In genomic region chr2:55168221-55169154, GRCh38 we compare ENCODE assay signal across 8 cellular contexts.
DNase-seq lines count a peak whose midpoint lies in the region; ATAC-seq and TF ChIP-seq lines count a peak whose summit lies in the region.

No MANE protein-coding gene starts in this region.

- no peak overlapping the region for H3K27ac ChIP-seq in DOHH2 (ENCODE audit: low read depth, low read length)

- no peak overlapping the region for H3K4me3 Mint-ChIP-seq in activated CD8-positive, alpha-beta T cell treated with anti-CD3 and anti-CD28 coated beads, Interleukin-2, amount 10 ng/mL, durations not matched to agents 7 days and 5 days

- H3K9me2 ChIP-seq in DOHH2 (replicated peaks; ENCODE audit: control insufficient read depth, low read length) = no peaks in the 10 kb centered on the region

- no peaks in the 10 kb centered on the region for H3K27me3 Mint-ChIP-seq in activated CD8-positive, alpha-beta T cell treated with anti-CD3 and anti-CD28 coated beads, Interleukin-2, amount 10 ng/mL, durations not matched to agents 7 days and 5 days (ENCODE audit: low read depth)

- no peaks in the 10 kb centered on the region for H3K79me2 ChIP-seq in DOHH2 (ENCODE audit: control insufficient read depth, low read length)

- peak; percentile 75 for TF ChIP-seq CTCF in DOHH2 (IDR thresholded peaks at IDR 0.05; ENCODE audit: low read depth, low read length, poor library complexity, severe bottlenecking)
- TF ChIP-seq CTCF in foreskin fibroblast (IDR thresholded peaks at IDR 0.05; ENCODE audit: low read depth, low read length) = peak; percentile 55

- H3K4me3 ChIP-seq in DOHH2 (ENCODE audit: low read length) (no peak overlapping the region), foreskin fibroblast (ENCODE audit: low read depth in 1 of 2, low read length in 2 of 2) (peak overlapping the region in 1 of 2 donors; percentile 4)

- no peaks in the 10 kb centered on the region for H3K36me3 Mint-ChIP-seq in activated CD8-positive, alpha-beta T cell treated with anti-CD3 and anti-CD28 coated beads, Interleukin-2, amount 10 ng/mL, durations not matched to agents 7 days and 5 days (ENCODE audit: low read depth)

- POLR2A ChIA-PET in HEK293T (lab: Yijun Ruan, JAX) = interaction anchor here (1.1 to 1.4 kb wide), 2 partner anchors 47 to 118 kb away, joined by 4 to 6 read pairs; partner anchors contain the start of gene RTN4
- POLR2A ChIA-PET in activated CD8-positive, alpha-beta T cell treated with anti-CD3 and anti-CD28 coated beads, Interleukin-2, amount 10 ng/mL, durations not matched to agents 7 days and 5 days (lab: Charles Lee) = no interaction called here

- DNase-seq in HEK293T (ENCODE audit: extremely low spot score) (peak; percentile 54), NCI-H345 (lab: John Stamatoyannopoulos, UW) (peak; percentile 44), foreskin fibroblast (peak; percentile 67 to 88), nucleus accumbens (lab: John Stamatoyannopoulos, UW) (peak in 47 of 56 donors; percentile 29 to 88 (median 64))
- DNase-seq in activated CD8-positive, alpha-beta T cell treated with anti-CD3 and anti-CD28 coated beads, Interleukin-2, amount 10 ng/mL, durations not matched to agents 7 days and 5 days = peak; percentile 50

- CTCF ChIA-PET in HEK293T (lab: Yijun Ruan, JAX) = interaction anchor here (0.6 to 3.6 kb wide), 8 partner anchors 13 to 269 kb away, joined by 3 to 16 read pairs (median 3); no protein-coding TSS in a partner anchor
- CTCF ChIA-PET in activated CD8-positive, alpha-beta T cell treated with anti-CD3 and anti-CD28 coated beads, Interleukin-2, amount 10 ng/mL, durations not matched to agents 7 days and 5 days (lab: Charles Lee) = interaction anchor here (0.6 to 4.8 kb wide), 36 partner anchors 10 to 419 kb away, joined by 3 to 43 read pairs (median 3); partner anchors contain the start of gene RTN4

- H3K4me2 ChIP-seq in DOHH2 (ENCODE audit: low read length) = no peak overlapping the region

- H3K27me3 ChIP-seq in DOHH2 (ENCODE audit: control insufficient read depth, low read length) = no peaks in the 10 kb centered on the region

- H3K4me1 ChIP-seq in DOHH2 (ENCODE audit: control insufficient read depth, low read length) = no peaks in the 10 kb centered on the region

- H3K27ac Mint-ChIP-seq in activated CD8-positive, alpha-beta T cell treated with anti-CD3 and anti-CD28 coated beads, Interleukin-2, amount 10 ng/mL, durations not matched to agents 7 days and 5 days = no peak overlapping the region

- no peaks in the 10 kb centered on the region for H3K4me1 Mint-ChIP-seq in activated CD8-positive, alpha-beta T cell treated with anti-CD3 and anti-CD28 coated beads, Interleukin-2, amount 10 ng/mL, durations not matched to agents 7 days and 5 days (ENCODE audit: low read depth)

- no peaks in the 10 kb centered on the region for H3K9me3 Mint-ChIP-seq in activated CD8-positive, alpha-beta T cell treated with anti-CD3 and anti-CD28 coated beads, Interleukin-2, amount 10 ng/mL, durations not matched to agents 7 days and 5 days (ENCODE audit: insufficient read depth)

- no peaks in the 10 kb centered on the region for H3F3A ChIP-seq in DOHH2 (ENCODE audit: control insufficient read depth, insufficient read depth)

- no peaks in the 10 kb centered on the region for H3K9me3 ChIP-seq in DOHH2 (ENCODE audit: control insufficient read depth, insufficient read depth, low read length)

- H4K20me1 ChIP-seq in DOHH2 (ENCODE audit: control insufficient read depth, insufficient read depth, low read depth, low read length) = no peaks in the 10 kb centered on the region

- no peak for ATAC-seq in activated CD8-positive, alpha-beta T cell treated with anti-CD3 and anti-CD28 coated beads, Interleukin-2, amount 10 ng/mL, durations not matched to agents 7 days and 5 days
- ATAC-seq in HG03159 (IDR thresholded peaks at IDR 0.05; ENCODE audit: unreplicated experiment) (no peak), GM19324 (IDR thresholded peaks at IDR 0.05; ENCODE audit: low FRiP score, unreplicated experiment) (no peak)

- H3K36me3 ChIP-seq in DOHH2 (ENCODE audit: control insufficient read depth, low read length) = no peaks in the 10 kb centered on the region

TF ChIP-seq in HEK293T, 16 proteins besides CTCF, POLR2A, EP300 and RAD21:
- TF ChIP-seq, protein P1, sequence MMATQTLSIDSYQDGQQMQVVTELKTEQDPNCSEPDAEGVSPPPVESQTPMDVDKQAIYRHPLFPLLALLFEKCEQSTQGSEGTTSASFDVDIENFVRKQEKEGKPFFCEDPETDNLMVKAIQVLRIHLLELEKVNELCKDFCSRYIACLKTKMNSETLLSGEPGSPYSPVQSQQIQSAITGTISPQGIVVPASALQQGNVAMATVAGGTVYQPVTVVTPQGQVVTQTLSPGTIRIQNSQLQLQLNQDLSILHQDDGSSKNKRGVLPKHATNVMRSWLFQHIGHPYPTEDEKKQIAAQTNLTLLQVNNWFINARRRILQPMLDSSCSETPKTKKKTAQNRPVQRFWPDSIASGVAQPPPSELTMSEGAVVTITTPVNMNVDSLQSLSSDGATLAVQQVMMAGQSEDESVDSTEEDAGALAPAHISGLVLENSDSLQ (IDR thresholded peaks at IDR 0.05) = no peak
- TF ChIP-seq LEF1 (IDR thresholded peaks at IDR 0.05; ENCODE audit: borderline replicate concordance) (no peak), NFRKB (IDR thresholded peaks at IDR 0.05) (no peak), ELF4 (IDR thresholded peaks at IDR 0.05) (no peak), ZNF384 (IDR thresholded peaks at IDR 0.05) (no peak), CTBP1 (IDR thresholded peaks at IDR 0.05; ENCODE audit: borderline replicate concordance) (no peak), FOXK2 (IDR thresholded peaks at IDR 0.05) (no peak)
